In the genomic region with DNA sequence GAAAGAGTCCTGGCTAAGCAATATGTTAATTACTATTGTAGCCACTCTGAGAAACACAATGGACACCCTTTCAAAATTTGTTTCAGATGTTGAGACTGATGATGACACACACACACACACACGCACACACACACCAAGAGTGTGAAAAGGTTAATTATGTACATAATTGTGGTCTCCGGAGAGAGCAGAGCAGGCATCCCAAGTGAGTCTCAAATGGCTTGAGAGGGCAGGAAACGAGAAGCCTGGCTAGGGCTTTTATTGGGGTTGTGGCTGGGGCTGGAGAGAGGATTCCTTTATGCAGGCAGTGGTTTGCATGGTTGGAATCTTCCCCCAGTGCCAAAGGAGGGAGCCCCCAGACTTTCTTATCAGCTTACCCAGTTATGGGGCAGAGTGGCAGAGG, we compare ENCODE assay signal across 28 cellular contexts. TPM values are rescaled to one million over a fixed set of nuclear protein-coding genes. Genes with fewer than 3 reads are reported as not detected.
DNase-seq lines count a peak whose midpoint lies in the region; ATAC-seq lines count a peak whose summit lies in the region.
"Had no signal": no experiment of that assay in that cellular context is flagged by ENCODE, and none has a peak within 500 bp of the region (broad histone marks: within the 10 kb centered on the region; RNA-seq: fewer than 3 reads in every experiment).

No MANE protein-coding gene starts in this region.

- in situ Hi-C loops in GM23248 (cut with MboI) = no loop called here

- peaks cover 25 to 31% of the 10 kb centered on the region in 2 donors for H3K27me3 Mint-ChIP-seq in stimulated activated naive B cell treated with anti-CD40 and anti-IgM and Interleukin-4, amounts not matched to agents 10 μg/mL and 1 μg/mL and 100 μg/mL, for 72 hours

- no peaks in the 10 kb centered on the region for H3K36me3 Mint-ChIP-seq in stimulated activated naive B cell treated with anti-CD40 and anti-IgM and Interleukin-4, amounts not matched to agents 10 μg/mL and 1 μg/mL and 100 μg/mL, for 72 hours
- H3K36me3 Mint-ChIP-seq: activated naive CD4-positive, alpha-beta T cell treated with anti-CD3 and anti-CD28 coated beads, Interleukin-2, amount 50 U/mL, for 24 hours; CD4-positive, alpha-beta memory T cell; mesothelial cell of epicardium; natural killer cell treated with Interleukin-12 subunit alpha and Interleukin-12 subunit beta and Interleukin-15 and Interleukin-18, amount 100 ng/mL, for 72 hours had no signal

- H2AFZ ChIP-seq in GM23248 = no peak overlapping the region
- H2AFZ ChIP-seq: parathyroid adenoma had no signal

- H3K9me3 ChIP-seq in GM23248 (ENCODE audit: low read depth) (no peaks in the 10 kb centered on the region), SJSA1 (replicated peaks) (no peaks in the 10 kb centered on the region)

- H3K79me2 ChIP-seq in GM23248 (ENCODE audit: insufficient read depth) = no peaks in the 10 kb centered on the region
- H3K79me2 ChIP-seq: parathyroid adenoma had no signal

- peaks cover 16% of the 10 kb centered on the region for H3F3A ChIP-seq in GM23248 (ENCODE audit: insufficient read depth)

- 30 to 34% methylated on average over 3 of the region's 3 CpGs for WGBS in GM23248 (ENCODE audit: low coverage in 1 of 2, low lambda C conversion rate in 2 of 2, missing lambda C conversion rate in 2 of 2), 2 experiments

- DNase-seq in GM23248 = peak; percentile 6
- no peak for DNase-seq in SJSA1 (ENCODE audit: low read depth in 1 of 2, low spot score in 2 of 2)
- no peak for DNase-seq in epithelial cell of prostate (ENCODE audit: low read depth, low spot score)
- peak; percentile 59 for DNase-seq in renal cortical epithelial cell (ENCODE audit: low read depth)
- DNase-seq in NOMO-1 treated with DMSO at 0.1 percent for 48 hours (lab: John Stamatoyannopoulos, UW; ENCODE audit: unreplicated experiment) = no peak
- DNase-seq in stimulated activated naive B cell treated with anti-CD40 and anti-IgM and Interleukin-4, amounts not matched to agents 10 μg/mL and 1 μg/mL and 100 μg/mL, for 72 hours = no peak
- DNase-seq: activated CD4-positive, alpha-beta T cell treated with anti-CD3 and anti-CD28 coated beads, Interleukin-2, amount 50 U/mL, for 4 hours; activated CD4-positive, CD25-positive, alpha-beta regulatory T cell; anterior cingulate cortex; CD4-positive, alpha-beta memory T cell; DMS 273 treated with DMSO at 0.1 percent for 48 hours; GDM1; GOT3; head of caudate nucleus; NCI-H2081 treated with DMSO at 0.1 percent for 48 hours; NCI-H82; right cardiac atrium; T1000 had no signal

- no peak overlapping the region for H3K4me3 ChIP-seq in GM23248
- H3K4me3 ChIP-seq in SJSA1 = no peak overlapping the region

- H4K20me1 ChIP-seq in GM23248 (ENCODE audit: insufficient read depth) = no peaks in the 10 kb centered on the region

- peak overlapping the region; percentile 21; the same call in 1 of the 2 replicates for H3K9ac ChIP-seq in GM23248
- H3K9ac ChIP-seq: parathyroid adenoma had no signal

- H3K4me1 ChIP-seq in GM23248 (ENCODE audit: insufficient read depth) (peaks cover 33% of the 10 kb centered on the region), SJSA1 (replicated peaks) (peaks cover 43% of the 10 kb centered on the region)
- H3K4me1 ChIP-seq: parathyroid adenoma had no signal

- H3K36me3 ChIP-seq in GM23248 (ENCODE audit: low read depth) (no peaks in the 10 kb centered on the region), SJSA1 (no peaks in the 10 kb centered on the region)

- ATAC-seq in HG03378 (IDR thresholded peaks at IDR 0.05; ENCODE audit: unreplicated experiment) = no peak
- ATAC-seq in GM21367 (IDR thresholded peaks at IDR 0.05; ENCODE audit: unreplicated experiment) = no peak
- no peak for ATAC-seq in stimulated activated naive B cell treated with anti-CD40 and anti-IgM and Interleukin-4, amounts not matched to agents 10 μg/mL and 1 μg/mL and 100 μg/mL, for 72 hours (replicated peaks)
- ATAC-seq: left lobe of liver; natural killer cell treated with Interleukin-12 subunit alpha and Interleukin-12 subunit beta and Interleukin-15 and Interleukin-18, amount 100 ng/mL, for 72 hours; right cardiac atrium; Right ventricle myocardium inferior had no signal

- H3K4me2 ChIP-seq in GM23248 (ENCODE audit: unreplicated experiment) = peak overlapping the region; percentile 38

- H3K27me3 ChIP-seq in GM23248 (replicated peaks; ENCODE audit: insufficient read depth) (0 out of 2 replicates have a peak, but pooled peaks cover under 1% of the 10 kb centered on the region), SJSA1 (replicated peaks) (no peaks in the 10 kb centered on the region)

- H3K27ac ChIP-seq in GM23248 (peak overlapping the region; percentile 58), SJSA1 (peak overlapping the region; percentile 83), epithelial cell of prostate (peak overlapping the region; percentile 74)
- H3K27ac ChIP-seq: parathyroid adenoma had no signal

- H3K4me3 Mint-ChIP-seq in stimulated activated naive B cell treated with anti-CD40 and anti-IgM and Interleukin-4, amounts not matched to agents 10 μg/mL and 1 μg/mL and 100 μg/mL, for 72 hours = no peak overlapping the region
- H3K4me3 Mint-ChIP-seq: activated naive CD4-positive, alpha-beta T cell treated with anti-CD3 and anti-CD28 coated beads, Interleukin-2, amount 50 U/mL, for 24 hours; activated T-helper 1 cell treated with anti-CD3 and anti-CD28 coated beads, Interleukin-12 subunit alpha, Interleukin-12 subunit beta, Interleukin-2, Interleukin-4 antibody, amounts not matched to agents 30 ng/mL and 10 ng/mL and 1 ng/mL, durations not matched to agents 14 hours and 24 hours and 36 hours; CD4-positive, alpha-beta memory T cell; mesothelial cell of epicardium; natural killer cell treated with Interleukin-12 subunit alpha and Interleukin-12 subunit beta and Interleukin-15 and Interleukin-18, amount 100 ng/mL, for 72 hours; stimulated activated naive CD8-positive, alpha-beta T cell treated with anti-CD3 and anti-CD28 coated beads, Interleukin-15, Interleukin-2, amounts not matched to agents 100 ng/mL and 50 ng/mL, for 24 hours had no signal

- no peaks in the 10 kb centered on the region for H3K9me2 ChIP-seq in GM23248 (ENCODE audit: insufficient read depth)

- H3K27ac Mint-ChIP-seq in stimulated activated naive B cell treated with anti-CD40 and anti-IgM and Interleukin-4, amounts not matched to agents 10 μg/mL and 1 μg/mL and 100 μg/mL, for 72 hours = no peak overlapping the region
- H3K27ac Mint-ChIP-seq: activated naive CD4-positive, alpha-beta T cell treated with anti-CD3 and anti-CD28 coated beads, Interleukin-2, amount 50 U/mL, for 24 hours; activated T-helper 1 cell treated with anti-CD3 and anti-CD28 coated beads, Interleukin-12 subunit alpha, Interleukin-12 subunit beta, Interleukin-2, Interleukin-4 antibody, amounts not matched to agents 30 ng/mL and 10 ng/mL and 1 ng/mL, durations not matched to agents 14 hours and 24 hours and 36 hours; CD4-positive, alpha-beta memory T cell; mesothelial cell of epicardium; natural killer cell treated with Interleukin-12 subunit alpha and Interleukin-12 subunit beta and Interleukin-15 and Interleukin-18, amount 100 ng/mL, for 72 hours; stimulated activated naive CD8-positive, alpha-beta T cell treated with anti-CD3 and anti-CD28 coated beads, Interleukin-15, Interleukin-2, amounts not matched to agents 100 ng/mL and 50 ng/mL, for 24 hours had no signal

- no peaks in the 10 kb centered on the region for H3K9me3 Mint-ChIP-seq in stimulated activated naive B cell treated with anti-CD40 and anti-IgM and Interleukin-4, amounts not matched to agents 10 μg/mL and 1 μg/mL and 100 μg/mL, for 72 hours
- H3K9me3 Mint-ChIP-seq: activated naive CD4-positive, alpha-beta T cell treated with anti-CD3 and anti-CD28 coated beads, Interleukin-2, amount 50 U/mL, for 24 hours; activated T-helper 1 cell treated with anti-CD3 and anti-CD28 coated beads, Interleukin-12 subunit alpha, Interleukin-12 subunit beta, Interleukin-2, Interleukin-4 antibody, amounts not matched to agents 30 ng/mL and 10 ng/mL and 1 ng/mL, durations not matched to agents 14 hours and 24 hours and 36 hours; mesothelial cell of epicardium; natural killer cell treated with Interleukin-12 subunit alpha and Interleukin-12 subunit beta and Interleukin-15 and Interleukin-18, amount 100 ng/mL, for 72 hours; stimulated activated naive CD8-positive, alpha-beta T cell treated with anti-CD3 and anti-CD28 coated beads, Interleukin-15, Interleukin-2, amounts not matched to agents 100 ng/mL and 50 ng/mL, for 24 hours had no signal

- H3K4me1 Mint-ChIP-seq in stimulated activated naive B cell treated with anti-CD40 and anti-IgM and Interleukin-4, amounts not matched to agents 10 μg/mL and 1 μg/mL and 100 μg/mL, for 72 hours = no peaks in the 10 kb centered on the region
- H3K4me1 Mint-ChIP-seq: activated naive CD4-positive, alpha-beta T cell treated with anti-CD3 and anti-CD28 coated beads, Interleukin-2, amount 50 U/mL, for 24 hours; CD4-positive, alpha-beta memory T cell; mesothelial cell of epicardium had no signal

RNA-seq across cellular contexts. Expression of a gene that starts 38.2 kb away (rescaled TPM):
- not detected in 2 replicates for total RNA-seq in GM23248 (2014; rRNA removed; shearing (Covaris generic))
- not detected in 2 replicates for polyA plus RNA-seq in GM23248 (2016; fragmentation: Nextera tagmentation; extraction: Ambion mirVana)
- total RNA-seq in SJSA1 (2014; rRNA removed; shearing (Covaris generic)) = 21.4 and 23.9 TPM in 2 replicates
- total RNA-seq in renal cortical epithelial cell = not detected in 2 replicates
- total RNA-seq: activated T-helper 1 cell treated with anti-CD3 and anti-CD28 coated beads, Interleukin-12 subunit alpha, Interleukin-12 subunit beta, Interleukin-2, Interleukin-4 antibody, amounts not matched to agents 30 ng/mL and 10 ng/mL and 1 ng/mL, durations not matched to agents 14 hours and 24 hours and 36 hours; CD4-positive, alpha-beta memory T cell; left lobe of liver; mesothelial cell of epicardium; natural killer cell treated with Interleukin-12 subunit alpha and Interleukin-12 subunit beta and Interleukin-15 and Interleukin-18, amount 100 ng/mL, for 72 hours; right cardiac atrium; Right ventricle myocardium inferior had no signal
- polyA plus RNA-seq: CD4-positive, alpha-beta memory T cell; right cardiac atrium had no signal

Comparison
In these comparisons a context has a peak if more than half of its experiments do, and no peak if none do; other contexts are left out.
1. DNase-seq: peak in GM23248 (single experiment) and renal cortical epithelial cell (single experiment); none in SJSA1 (0 of 2), epithelial cell of prostate (single experiment), NOMO-1 treated with DMSO at 0.1 percent for 48 hours (single experiment) and stimulated activated naive B cell treated with anti-CD40 and anti-IgM and Interleukin-4, amounts not matched to agents 10 μg/mL and 1 μg/mL and 100 μg/mL, for 72 hours (single experiment).
2. RNA of a gene that starts 38.2 kb away (total RNA-seq): 21.4 to 23.9 TPM in SJSA1; not detected in GM23248 and not detected in renal cortical epithelial cell; every median in the first group is over 10 times any median in the second.
3. Peak in every context shown above with its lines, with median percentiles within 50 percentile points of each other: H3K27ac ChIP-seq.